ENCODE assay signal across 8 cellular contexts in the genomic region with DNA sequence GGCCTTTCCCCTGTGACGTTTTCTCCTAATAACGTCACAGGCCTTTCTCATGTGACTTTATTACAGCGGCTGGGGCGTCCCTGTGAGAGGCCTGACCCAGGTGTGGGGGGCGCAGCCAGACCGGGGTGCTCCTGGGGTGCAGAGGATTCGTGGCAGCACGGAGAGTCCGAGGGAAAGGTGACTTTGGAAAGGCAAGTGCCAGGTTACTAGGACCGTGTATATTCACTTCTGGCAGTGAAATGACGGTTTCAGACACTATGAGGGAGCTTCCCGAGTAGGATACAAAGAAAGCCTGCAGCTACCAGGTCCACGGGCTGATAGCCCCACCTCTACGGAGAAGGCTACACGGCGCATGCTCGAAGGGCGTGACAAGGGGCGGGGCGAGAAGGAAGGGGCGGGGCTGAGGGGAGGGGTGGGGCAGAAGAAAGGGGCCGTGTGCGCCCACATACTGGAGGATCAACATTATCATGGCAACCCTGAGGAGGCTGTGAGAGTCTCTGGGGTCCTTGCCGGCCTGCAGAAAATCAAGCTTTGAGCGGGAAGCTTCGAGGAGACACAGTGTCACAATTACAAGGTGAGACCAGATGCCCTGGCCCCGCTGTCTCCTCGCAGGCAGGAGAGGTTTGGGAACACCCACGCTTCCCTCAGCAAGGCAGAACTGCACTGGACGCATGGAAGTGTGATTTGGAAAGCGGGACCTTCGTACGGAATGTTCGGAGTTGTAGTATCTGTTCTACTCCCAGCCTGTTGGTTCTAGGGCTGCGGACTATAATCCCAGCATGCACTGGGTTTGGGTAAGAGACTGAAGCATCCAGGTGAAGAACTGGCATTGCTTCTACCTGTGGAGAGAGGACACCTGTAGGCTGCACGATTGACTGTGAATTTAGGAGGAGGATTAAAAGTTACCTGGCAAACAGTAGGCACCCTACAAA. TPM values are rescaled to one million over a fixed set of nuclear protein-coding genes. Genes with fewer than 3 reads are reported as not detected.
DNase-seq lines count a peak whose midpoint lies in the region; ATAC-seq and TF ChIP-seq lines count a peak whose summit lies in the region.

No MANE protein-coding gene starts in this region.

- CTCF ChIA-PET in Caco-2 (lab: Charles Lee), result no interaction called here

- H3K27me3 ChIP-seq in Caco-2 (replicated peaks; ENCODE audit: control insufficient read depth, insufficient read depth, low read length), result no peaks in the 10 kb centered on the region
- no peaks in the 10 kb centered on the region for H3K27me3 ChIP-seq in hepatocyte

- WGBS in hepatocyte (ENCODE audit: low lambda C conversion rate, missing lambda C conversion rate), result 90% methylated on average over 31 of the region's 36 CpGs

- TF ChIP-seq CTCF in Caco-2 (IDR thresholded peaks at IDR 0.05; ENCODE audit: insufficient read depth in 1 of 2, low read depth in 1 of 2, low read length in 1 of 2, severe bottlenecking in 1 of 2, unreplicated experiment in 1 of 2), result no peak
- TF ChIP-seq CTCF in natural killer cell (IDR thresholded peaks at IDR 0.05), result no peak
- no peak for TF ChIP-seq CTCF in hepatocyte (IDR thresholded peaks at IDR 0.05; ENCODE audit: poor library complexity)

- H3K79me2 ChIP-seq in hepatocyte, result no peaks in the 10 kb centered on the region

- no peaks in the 10 kb centered on the region for H3K9me3 Mint-ChIP-seq in Caco-2 (ENCODE audit: unreplicated experiment)
- H3K9me3 Mint-ChIP-seq in natural killer cell, result no peaks in the 10 kb centered on the region
- H3K9me3 Mint-ChIP-seq in stimulated activated naive CD8-positive, alpha-beta T cell treated with anti-CD3 and anti-CD28 coated beads, Interleukin-15, amount 100 ng/mL, for 72 hours, result no peaks in the 10 kb centered on the region

- no peaks in the 10 kb centered on the region for H3K9me2 ChIP-seq in hepatocyte (replicated peaks; ENCODE audit: insufficient read depth)

- POLR2A ChIA-PET in Caco-2 (lab: Charles Lee), result interaction anchor here (0.5 kb wide), 1 partner anchor 230 kb away, joined by 3 read pairs; no protein-coding TSS in a partner anchor

- BruUV-seq in Caco-2 (replicated peaks; lab: Mats Ljungman, UMichigan), result TSS peak; percentile 50

- no peak overlapping the region for H2AFZ ChIP-seq in hepatocyte

- intact Hi-C loops in Caco-2 (cut with micrococcal nuclease; ENCODE audit: unreplicated experiment) (loop anchor here (1.0 kb wide), 1 partner anchor 55 kb away; a partner anchor contains a TSS), natural killer cell (cut with micrococcal nuclease) (loop anchor here (1.0 kb wide), 1 partner anchor 55 kb away; a partner anchor contains a TSS)

- ATAC-seq in GM21723 (IDR thresholded peaks at IDR 0.05; ENCODE audit: unreplicated experiment) (peak; percentile 71), natural killer cell (peak; percentile 88 to 95 (median 94))
- ATAC-seq in stimulated activated naive CD8-positive, alpha-beta T cell treated with anti-CD3 and anti-CD28 coated beads, Interleukin-15, amount 100 ng/mL, for 72 hours, result peak; percentile 95

- H3K36me3 Mint-ChIP-seq in Caco-2 (ENCODE audit: insufficient read depth, unreplicated experiment) (peaks cover 11% of the 10 kb centered on the region), natural killer cell (no peaks in the 10 kb centered on the region)

- DNase-seq in Caco-2 (peak; percentile 77 to 86), NCI-H2171 (lab: John Stamatoyannopoulos, UW) (peak; percentile 76), epithelial cell of prostate (ENCODE audit: low read depth, low spot score) (no peak), natural killer cell (peak; percentile 46), hepatocyte (ENCODE audit: low spot score) (no peak)
- peak; percentile 19 for DNase-seq in activated CD8-positive, alpha-beta memory T cell treated with anti-CD3 and anti-CD28 coated beads, Interleukin-2, amount 50 U/mL, for 1 hour (ENCODE audit: extremely low read depth)
- peak; percentile 49 to 73 for DNase-seq in stimulated activated naive CD8-positive, alpha-beta T cell treated with anti-CD3 and anti-CD28 coated beads, Interleukin-15, amount 100 ng/mL, for 72 hours

- H3K4me1 ChIP-seq in Caco-2 (peaks cover 12% of the 10 kb centered on the region), hepatocyte (ENCODE audit: insufficient read depth) (no peaks in the 10 kb centered on the region)

- no peaks in the 10 kb centered on the region for H3K4me1 Mint-ChIP-seq in Caco-2 (ENCODE audit: low read depth, unreplicated experiment)
- peaks cover 12 to 14% of the 10 kb centered on the region in 2 donors for H3K4me1 Mint-ChIP-seq in natural killer cell
- peaks cover 36% of the 10 kb centered on the region for H3K4me1 Mint-ChIP-seq in stimulated activated naive CD8-positive, alpha-beta T cell treated with anti-CD3 and anti-CD28 coated beads, Interleukin-15, amount 100 ng/mL, for 72 hours

- H3K36me3 ChIP-seq in Caco-2 (ENCODE audit: control insufficient read depth, insufficient read depth, low read length) (no peaks in the 10 kb centered on the region), hepatocyte (replicated peaks; ENCODE audit: insufficient read depth, low read depth) (no peaks in the 10 kb centered on the region)

- H3K27ac ChIP-seq in epithelial cell of prostate (peak overlapping the region; percentile 16), hepatocyte (no peak overlapping the region)

- H4K20me1 ChIP-seq in hepatocyte (ENCODE audit: insufficient read depth, poor library complexity, severe bottlenecking), result no peaks in the 10 kb centered on the region

- peak overlapping the region; percentile 90 for H3K4me3 Mint-ChIP-seq in Caco-2 (ENCODE audit: unreplicated experiment)
- peak overlapping the region; percentile 93 for H3K4me3 Mint-ChIP-seq in natural killer cell
- H3K4me3 Mint-ChIP-seq in stimulated activated naive CD8-positive, alpha-beta T cell treated with anti-CD3 and anti-CD28 coated beads, Interleukin-15, amount 100 ng/mL, for 72 hours, result peak overlapping the region; percentile 83 to 94

- H3K9me3 ChIP-seq in Caco-2 (no peaks in the 10 kb centered on the region), hepatocyte (ENCODE audit: low read depth) (no peaks in the 10 kb centered on the region)

- H3K4me3 ChIP-seq in Caco-2 (ENCODE audit: low read depth, low read length) (peak overlapping the region; percentile 63), hepatocyte (no peak overlapping the region)

- no peak overlapping the region for H3K4me2 ChIP-seq in hepatocyte

- H3K27me3 Mint-ChIP-seq in Caco-2 (ENCODE audit: insufficient read depth, unreplicated experiment) (no peaks in the 10 kb centered on the region), natural killer cell (ENCODE audit: low read depth in 2 of 2) (peaks cover 0 to 3% of the 10 kb centered on the region in 2 donors)
- no peaks in the 10 kb centered on the region for H3K27me3 Mint-ChIP-seq in stimulated activated naive CD8-positive, alpha-beta T cell treated with anti-CD3 and anti-CD28 coated beads, Interleukin-15, amount 100 ng/mL, for 72 hours

- H3K27ac Mint-ChIP-seq in Caco-2 (ENCODE audit: unreplicated experiment) (peak overlapping the region; percentile 94), natural killer cell (peak overlapping the region; percentile 85 to 88)
- peak overlapping the region; percentile 93 to 97 for H3K27ac Mint-ChIP-seq in stimulated activated naive CD8-positive, alpha-beta T cell treated with anti-CD3 and anti-CD28 coated beads, Interleukin-15, amount 100 ng/mL, for 72 hours

RNA-seq across cellular contexts. Expression of a gene that starts 54.4 kb away (rescaled TPM):
- 7.4 and 8.4 TPM in 2 replicates for total RNA-seq in Caco-2 (2022)
- 10 to 100 TPM; 17.6 to 25.3 (median 18.0) TPM for total RNA-seq in natural killer cell
- 7.7 and 11.3 TPM in 2 replicates for total RNA-seq in hepatocyte
- 6.6 and 7.1 TPM in 2 replicates for polyA plus RNA-seq in hepatocyte

Comparison
In these comparisons a context has a peak if more than half of its experiments do, and no peak if none do; other contexts are left out.
1. DNase-seq: peak in Caco-2 (2 of 2), NCI-H2171 (single experiment), activated CD8-positive, alpha-beta memory T cell treated with anti-CD3 and anti-CD28 coated beads, Interleukin-2, amount 50 U/mL, for 1 hour (single experiment), natural killer cell (single experiment) and stimulated activated naive CD8-positive, alpha-beta T cell treated with anti-CD3 and anti-CD28 coated beads, Interleukin-15, amount 100 ng/mL, for 72 hours (2 of 2); none in epithelial cell of prostate (single experiment) and hepatocyte (single experiment).
2. Peak in every context shown above with its lines, with median percentiles within 50 percentile points of each other: H3K27ac Mint-ChIP-seq, H3K4me3 Mint-ChIP-seq and ATAC-seq.